Comparison of ENCODE assay signal across 24 cellular contexts in genomic region chr3:25153130-25153529, GRCh38.
"Had no signal": no experiment of that assay in that cellular context is flagged by ENCODE, and none has a peak within 500 bp of the region (broad histone marks: within the 10 kb centered on the region; RNA-seq: fewer than 3 reads in every experiment).

No MANE protein-coding gene starts in this region.

- DNase-seq: activated CD4-positive, alpha-beta T cell treated with anti-CD3 and anti-CD28 coated beads for 48 hours; activated CD4-positive, alpha-beta T cell treated with anti-CD3 and anti-CD28 coated beads, Interleukin-2, amount 50 U/mL, for 48 hours; activated CD8-positive, alpha-beta memory T cell treated with anti-CD3 and anti-CD28 coated beads for 24 hours; activated effector memory CD4-positive, alpha-beta T cell treated with anti-CD3 and anti-CD28 coated beads, Interleukin-2, amount 50 U/mL, for 16 hours; activated naive CD4-positive, alpha-beta T cell treated with anti-CD3 and anti-CD28 coated beads, Interleukin-2, amount 10 ng/mL, durations not matched to agents 7 days and 5 days; activated naive CD8-positive, alpha-beta T cell treated with anti-CD3 and anti-CD28 coated beads, Interleukin-2, amount 10 ng/mL, durations not matched to agents 7 days and 5 days; activated T-cell treated with anti-CD3 and anti-CD28 coated beads, Interleukin-2, amount 50 U/mL, for 1 hour; cortex of kidney; effector memory CD8-positive, alpha-beta T cell; head of caudate nucleus; hippocampal formation; immature natural killer cell; naive thymus-derived CD8-positive, alpha-beta T cell; posterior cingulate gyrus; stimulated activated CD4-positive, alpha-beta T cell treated with anti-CD3 and anti-CD28 coated beads, Interleukin-4, amount 100 ng/mL, for 24 hours; upper lobe of left lung had no signal

- H3K9me3 ChIP-seq: ascending aorta, thoracic aorta, upper lobe of left lung had no signal

- H3K36me3 ChIP-seq: ascending aorta, neural progenitor cell, thoracic aorta, upper lobe of left lung had no signal

- H3K27me3 ChIP-seq: ascending aorta, neural progenitor cell, upper lobe of left lung had no signal

- H3K4me2 ChIP-seq: neural progenitor cell had no signal

- ATAC-seq: activated CD4-positive, CD25-positive, alpha-beta regulatory T cell treated with anti-CD3 and anti-CD28 coated beads, Interleukin-2, amount 50 U/mL, for 24 hours; effector memory CD8-positive, alpha-beta T cell; naive thymus-derived CD8-positive, alpha-beta T cell; sciatic nerve; stimulated activated effector memory CD8-positive, alpha-beta T cell treated with anti-CD3 and anti-CD28 coated beads, Interleukin-12 subunit alpha, Interleukin-12 subunit beta, amount 100 ng/mL, for 72 hours had no signal

- H2AFZ ChIP-seq: neural progenitor cell had no signal

- H3K27ac ChIP-seq: neural progenitor cell, skin epidermis, thoracic aorta, VCaP had no signal

- H3K9ac ChIP-seq: neural progenitor cell had no signal

- H3K4me3 ChIP-seq: ascending aorta, neural progenitor cell, skin epidermis, thoracic aorta, upper lobe of left lung had no signal
